ENCODE assay signal across 28 cellular contexts in genomic region chr14:81067156-81067555, GRCh38.
"Had no signal": no experiment of that assay in that cellular context is flagged by ENCODE, and none has a peak within 500 bp of the region (broad histone marks: within the 10 kb centered on the region; RNA-seq: fewer than 3 reads in every experiment).

No MANE protein-coding gene starts in this region.

- H3K27me3 Mint-ChIP-seq: progenitor cell of endocrine pancreas; stimulated activated naive B cell treated with anti-CD40 and anti-IgM and Interleukin-4, amounts not matched to agents 10 μg/mL and 1 μg/mL and 100 μg/mL, for 72 hours; stimulated activated naive CD8-positive, alpha-beta T cell treated with anti-CD3 and anti-CD28 coated beads, Interleukin-15, Interleukin-2, amounts not matched to agents 100 ng/mL and 50 ng/mL, for 24 hours; type B pancreatic cell had no signal

- H3K27ac Mint-ChIP-seq: natural killer cell; nephron; neural progenitor cell; progenitor cell of endocrine pancreas; stimulated activated effector memory CD8-positive, alpha-beta T cell treated with anti-CD3 and anti-CD28 coated beads, Interleukin-12 subunit alpha, Interleukin-12 subunit beta, amount 100 ng/mL, for 72 hours; stimulated activated naive B cell treated with anti-CD40 and anti-IgM and Interleukin-4, amounts not matched to agents 10 μg/mL and 1 μg/mL and 100 μg/mL, for 72 hours; stimulated activated naive CD8-positive, alpha-beta T cell treated with anti-CD3 and anti-CD28 coated beads, Interleukin-15, Interleukin-2, amounts not matched to agents 100 ng/mL and 50 ng/mL, for 24 hours; type B pancreatic cell had no signal

- H3K36me3 Mint-ChIP-seq: neural progenitor cell; stimulated activated effector memory CD8-positive, alpha-beta T cell treated with anti-CD3 and anti-CD28 coated beads, Interleukin-12 subunit alpha, Interleukin-12 subunit beta, amount 100 ng/mL, for 72 hours; type B pancreatic cell had no signal

- DNase-seq: natural killer cell; occipital lobe; ovary; posterior cingulate gyrus; psoas muscle; right cardiac atrium; right lobe of liver; sigmoid colon; small intestine; stimulated activated CD4-positive, alpha-beta T cell treated with anti-CD3 and anti-CD28 coated beads, Interleukin-15, amount 100 ng/mL, for 24 hours; stimulated activated CD4-positive, alpha-beta T cell treated with anti-CD3 and anti-CD28 coated beads, Interleukin-2, amount 100 ng/mL, for 24 hours; stimulated activated CD4-positive, alpha-beta T cell treated with anti-CD3 and anti-CD28 coated beads, Interleukin-2, amount 100 ng/mL, for 48 hours; stimulated activated CD4-positive, alpha-beta T cell treated with anti-CD3 and anti-CD28 coated beads, Interleukin-4, amount 100 ng/mL, for 24 hours; stimulated activated naive B cell treated with anti-CD40 and anti-IgM and Interleukin-4, amounts not matched to agents 10 μg/mL and 1 μg/mL and 100 μg/mL, for 72 hours; stimulated activated naive CD4-positive, alpha-beta T cell treated with Interleukin-2 at 50 U/mL for 16 hours; stomach; tibial artery; transverse colon; upper lobe of right lung; uterus had no signal

- H3K4me2 ChIP-seq: neural progenitor cell had no signal

- H3K79me2 ChIP-seq: parathyroid adenoma had no signal

- H3K9me3 ChIP-seq: ovary, psoas muscle, right lobe of liver, uterus had no signal

- H3K4me3 ChIP-seq: neural progenitor cell, ovary, psoas muscle, right lobe of liver, sigmoid colon, stomach, thoracic aorta, tibial artery, transverse colon, upper lobe of right lung, uterus had no signal

- H3K4me1 ChIP-seq: neural progenitor cell, parathyroid adenoma, psoas muscle, sigmoid colon, stomach, tibial artery, transverse colon, upper lobe of right lung, uterus had no signal

- ATAC-seq: natural killer cell; psoas muscle; right cardiac atrium; right lobe of liver; stimulated activated effector memory CD8-positive, alpha-beta T cell treated with anti-CD3 and anti-CD28 coated beads, Interleukin-12 subunit alpha, Interleukin-12 subunit beta, amount 100 ng/mL, for 72 hours; stimulated activated naive B cell treated with anti-CD40 and anti-IgM and Interleukin-4, amounts not matched to agents 10 μg/mL and 1 μg/mL and 100 μg/mL, for 72 hours; upper lobe of right lung had no signal

- H3K4me3 Mint-ChIP-seq: natural killer cell; nephron; neural progenitor cell; stimulated activated effector memory CD8-positive, alpha-beta T cell treated with anti-CD3 and anti-CD28 coated beads, Interleukin-12 subunit alpha, Interleukin-12 subunit beta, amount 100 ng/mL, for 72 hours; stimulated activated naive B cell treated with anti-CD40 and anti-IgM and Interleukin-4, amounts not matched to agents 10 μg/mL and 1 μg/mL and 100 μg/mL, for 72 hours; stimulated activated naive CD8-positive, alpha-beta T cell treated with anti-CD3 and anti-CD28 coated beads, Interleukin-15, Interleukin-2, amounts not matched to agents 100 ng/mL and 50 ng/mL, for 24 hours; type B pancreatic cell had no signal

- H3K27me3 ChIP-seq: neural progenitor cell, ovary, right lobe of liver, sigmoid colon, stomach, tibial artery, transverse colon, upper lobe of right lung had no signal

- H3K36me3 ChIP-seq: neural progenitor cell, ovary, right lobe of liver, sigmoid colon, stomach, thoracic aorta, tibial artery, transverse colon, upper lobe of right lung had no signal

- H3K4me1 Mint-ChIP-seq: natural killer cell; nephron; neural progenitor cell; stimulated activated effector memory CD8-positive, alpha-beta T cell treated with anti-CD3 and anti-CD28 coated beads, Interleukin-12 subunit alpha, Interleukin-12 subunit beta, amount 100 ng/mL, for 72 hours; stimulated activated naive B cell treated with anti-CD40 and anti-IgM and Interleukin-4, amounts not matched to agents 10 μg/mL and 1 μg/mL and 100 μg/mL, for 72 hours had no signal

- H2AFZ ChIP-seq: neural progenitor cell, parathyroid adenoma had no signal

- H3K27ac ChIP-seq: neural progenitor cell, ovary, parathyroid adenoma, psoas muscle, right lobe of liver, sigmoid colon, stomach, thoracic aorta, tibial artery, transverse colon, upper lobe of right lung, uterus had no signal
